1 cellular context compared by ENCODE assay signal in the genomic region with DNA sequence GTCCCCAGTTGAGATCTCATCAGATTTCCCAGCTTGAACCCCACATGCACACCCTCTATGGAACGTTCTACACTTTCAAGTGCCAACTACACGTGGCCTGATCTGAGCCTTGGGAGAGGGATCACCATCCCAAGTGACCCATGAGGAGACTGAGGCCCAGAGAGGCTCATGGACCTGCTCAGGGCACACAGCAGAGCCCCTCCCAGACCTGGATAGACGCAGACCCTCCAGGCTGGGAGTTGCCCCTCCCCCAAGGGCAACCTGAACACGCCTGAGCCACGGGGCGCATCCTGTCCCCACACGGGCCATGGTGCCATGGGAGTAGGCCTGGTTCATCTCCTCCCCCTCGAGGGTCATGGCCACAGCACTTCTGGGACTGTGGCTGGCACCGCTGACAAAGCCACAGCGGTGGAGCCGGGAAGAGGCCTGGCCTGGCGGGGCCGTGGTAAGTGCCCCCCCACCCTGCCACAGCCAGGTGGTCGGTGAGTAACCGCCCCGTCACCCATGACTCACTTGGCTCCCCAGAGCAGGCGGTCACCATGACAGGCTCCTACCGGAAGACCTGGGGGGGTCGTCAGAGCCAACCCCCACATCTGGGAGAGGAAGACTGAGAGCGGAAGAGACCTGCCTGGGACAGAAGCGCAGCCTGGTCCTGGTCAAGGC.
TF ChIP-seq lines count a peak whose summit lies in the region.

No MANE protein-coding gene starts in this region.

TF ChIP-seq in IMR-90, 13 proteins besides CTCF, POLR2A, EP300 and RAD21:
- no peak for TF ChIP-seq RFX5 (IDR thresholded peaks at IDR 0.05; ENCODE audit: low read depth, low read length)
- TF ChIP-seq, protein P1, sequence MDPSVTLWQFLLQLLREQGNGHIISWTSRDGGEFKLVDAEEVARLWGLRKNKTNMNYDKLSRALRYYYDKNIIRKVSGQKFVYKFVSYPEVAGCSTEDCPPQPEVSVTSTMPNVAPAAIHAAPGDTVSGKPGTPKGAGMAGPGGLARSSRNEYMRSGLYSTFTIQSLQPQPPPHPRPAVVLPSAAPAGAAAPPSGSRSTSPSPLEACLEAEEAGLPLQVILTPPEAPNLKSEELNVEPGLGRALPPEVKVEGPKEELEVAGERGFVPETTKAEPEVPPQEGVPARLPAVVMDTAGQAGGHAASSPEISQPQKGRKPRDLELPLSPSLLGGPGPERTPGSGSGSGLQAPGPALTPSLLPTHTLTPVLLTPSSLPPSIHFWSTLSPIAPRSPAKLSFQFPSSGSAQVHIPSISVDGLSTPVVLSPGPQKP (IDR thresholded peaks at IDR 0.05; ENCODE audit: borderline replicate concordance, low read depth, low read length): no peak
- TF ChIP-seq USF2 (IDR thresholded peaks at IDR 0.05; ENCODE audit: low read depth, low read length): no peak
- no peak for TF ChIP-seq RCOR1 (IDR thresholded peaks at IDR 0.05; ENCODE audit: insufficient replicate concordance, low read length)
- TF ChIP-seq CHD1 (IDR thresholded peaks at IDR 0.05; ENCODE audit: low read depth, low read length): no peak
- TF ChIP-seq MAZ (IDR thresholded peaks at IDR 0.05; ENCODE audit: borderline replicate concordance, low read depth, low read length): peak; percentile 66
- TF ChIP-seq FOS (IDR thresholded peaks at IDR 0.05; ENCODE audit: low read depth, low read length): peak; percentile 92
- TF ChIP-seq BHLHE40 (IDR thresholded peaks at IDR 0.05; ENCODE audit: low read depth, low read length): no peak
- TF ChIP-seq CEBPB (IDR thresholded peaks at IDR 0.05; ENCODE audit: low read depth, low read length): no peak
